ENCODE assay signal across 18 cellular contexts in the genomic region with DNA sequence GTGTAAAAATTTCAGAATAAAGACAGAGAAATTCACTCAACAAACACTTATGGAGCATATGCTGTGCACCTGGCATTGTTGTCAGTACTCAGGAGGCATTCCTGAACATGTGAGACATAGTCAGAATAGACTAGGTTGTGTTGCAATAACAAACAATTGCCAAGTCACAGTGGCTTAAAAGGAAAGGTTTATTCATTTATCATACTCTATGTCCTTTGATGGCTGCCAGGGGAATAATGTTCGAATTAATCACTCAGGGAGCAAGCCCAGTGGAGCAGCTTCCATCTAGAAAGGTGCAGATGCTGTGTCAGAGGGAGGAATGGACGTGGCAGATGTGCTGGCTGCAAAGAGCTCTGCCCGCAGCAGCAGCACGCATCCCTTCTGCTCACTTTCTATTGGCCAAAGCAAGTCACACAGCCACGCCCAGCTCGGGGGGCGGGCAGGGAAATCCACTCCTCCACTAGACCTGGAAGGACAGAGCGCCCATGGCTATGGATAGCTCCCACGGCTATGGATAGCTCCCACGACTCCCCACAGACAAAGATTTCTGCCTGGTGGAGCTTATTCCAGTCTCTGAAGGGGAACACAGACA.
A peak's percentile ranks its signal among the peaks of the same experiment; 100 is the strongest.
DNase-seq lines count a peak whose midpoint lies in the region; ATAC-seq, FAIRE-seq and TF ChIP-seq lines count a peak whose summit lies in the region.
"Had no signal": no experiment of that assay in that cellular context is flagged by ENCODE, and none has a peak within 500 bp of the region (broad histone marks: within the 10 kb centered on the region; RNA-seq: fewer than 3 reads in every experiment).

No MANE protein-coding gene starts in this region.

- TF ChIP-seq POLR2A in GM12891 (IDR thresholded peaks at IDR 0.05; ENCODE audit: low read depth, low read length) (no peak), HepG2 (IDR thresholded peaks at IDR 0.05; ENCODE audit: insufficient read depth in 1 of 2, low read depth in 2 of 2, low read length in 2 of 2) (no peak), esophagus squamous epithelium (IDR thresholded peaks at IDR 0.05) (no peak)

- no TSS peak for BruUV-seq in HepG2 (replicated peaks; lab: Mats Ljungman, UMichigan)

- FAIRE-seq in GM12891 (lab: Jason Lieb, UNC) (peak; percentile 31), bronchial epithelial cell (lab: Jason Lieb, UNC) (peak; percentile 96), HepG2 (lab: Jason Lieb, UNC) (no peak), D721Med (lab: Jason Lieb, UNC) (no peak)
- FAIRE-seq: H1 had no signal

- H3K4me2 ChIP-seq in HepG2 (ENCODE audit: low read depth, low read length), result no peak overlapping the region

- H3K4me1 ChIP-seq in HepG2 (ENCODE audit: insufficient read depth, low read length) (no peaks in the 10 kb centered on the region), esophagus squamous epithelium (no peaks in the 10 kb centered on the region)

- TF ChIP-seq RAD21 in HepG2 (CRISPR knock-in tag; IDR thresholded peaks at IDR 0.05), result no peak

- CTCF ChIA-PET in HepG2 (lab: Yijun Ruan, JAX; ENCODE audit: low intra/inter-chr PET ratio, low total read pairs), result no interaction called here

- intact Hi-C loops in HepG2 (cut with micrococcal nuclease; ENCODE audit: unreplicated experiment) (loop anchor here (10.0 kb wide), 1 partner anchor 57 kb away; no protein-coding TSS in a partner anchor), esophagus squamous epithelium (cut with DNase I) (no loop called here)

- ATAC-seq in HepG2 (no peak), HG03439 (IDR thresholded peaks at IDR 0.05; ENCODE audit: unreplicated experiment) (no peak)
- ATAC-seq: Panc1 had no signal

- H3K27ac ChIP-seq in HepG2 (ENCODE audit: extremely low read length, insufficient read depth, low read length), result no peak overlapping the region
- no peak overlapping the region for H3K27ac ChIP-seq in esophagus squamous epithelium

- H3K9ac ChIP-seq in HepG2 (ENCODE audit: insufficient read depth, low read depth, low read length), result no peak overlapping the region

- H3K79me2 ChIP-seq in HepG2 (ENCODE audit: insufficient read depth, low read length), result no peaks in the 10 kb centered on the region

- no peaks in the 10 kb centered on the region for H3K36me3 ChIP-seq in bronchial epithelial cell (ENCODE audit: control insufficient read depth, insufficient read depth, low read length)
- no peaks in the 10 kb centered on the region for H3K36me3 ChIP-seq in HepG2 (replicated peaks in 1 of 2; ENCODE audit: control insufficient read depth in 1 of 2, insufficient read depth in 2 of 2, low read length in 2 of 2)
- H3K36me3 ChIP-seq in esophagus squamous epithelium, result no peaks in the 10 kb centered on the region

- WGBS in HepG2 (ENCODE audit: low lambda C conversion rate), result 87% methylated on average over 10 of the region's 10 CpGs
- 10 to 97% methylated on average over 2 to 3 of the region's 10 CpGs for WGBS in esophagus squamous epithelium, 2 donors

- DNase-seq in GM12891 (ENCODE audit: insufficient read length, low spot score) (no peak), NCI-H524 (lab: John Stamatoyannopoulos, UW) (peak; percentile 1 to 70), bronchial epithelial cell (ENCODE audit: low read depth) (peak; percentile 68), HepG2 (ENCODE audit: low spot score) (no peak), esophagus squamous epithelium (lab: John Stamatoyannopoulos, UW) (no peak), D721Med (ENCODE audit: insufficient read length, low spot score) (no peak)
- DNase-seq: AML-193; CD4-positive, alpha-beta T cell; DMS79 treated with DMSO at 0.1 percent for 48 hours; GDM1; NCI-H1436 treated with DMSO at 0.1 percent for 48 hours; NCI-H2081; NCI-H226; NCI-H69; SHP77 had no signal

- H3K9me3 ChIP-seq in HepG2 (ENCODE audit: low read length) (no peaks in the 10 kb centered on the region), esophagus squamous epithelium (no peaks in the 10 kb centered on the region)

- H4K20me1 ChIP-seq in HepG2 (ENCODE audit: insufficient read depth, low read length), result no peaks in the 10 kb centered on the region

- in situ Hi-C loops in HepG2 (cut with HindIII; ENCODE audit: extremely low pct_ligation_motif_present, low pct_unique_long_range_greater_than_20kb), result no loop called here

- no peak overlapping the region for H2AFZ ChIP-seq in HepG2 (ENCODE audit: low read length)

- TF ChIP-seq EP300 in HepG2 (IDR thresholded peaks at IDR 0.05; ENCODE audit: low read depth in 2 of 2, low read length in 2 of 2) (no peak), HepG2 (CRISPR knock-in tag; IDR thresholded peaks at IDR 0.05; ENCODE audit: borderline replicate concordance) (no peak)

- POLR2A ChIA-PET in HepG2 (lab: Yijun Ruan, JAX), result no interaction called here

- H3K4me3 ChIP-seq in bronchial epithelial cell (ENCODE audit: low read depth, low read length), result no peak overlapping the region
- no peak overlapping the region for H3K4me3 ChIP-seq in HepG2 (replicated peaks in 1 of 3; ENCODE audit: insufficient read depth in 1 of 3, low read depth in 2 of 3, low read length in 3 of 3)
- H3K4me3 ChIP-seq in esophagus squamous epithelium, result no peak overlapping the region

- no peak for TF ChIP-seq CTCF in bronchial epithelial cell (IDR thresholded peaks at IDR 0.05; ENCODE audit: insufficient read depth, low read length, severe bottlenecking)
- TF ChIP-seq CTCF in HepG2 (CRISPR knock-in tag; IDR thresholded peaks at IDR 0.05), result no peak
- no peak for TF ChIP-seq CTCF in esophagus squamous epithelium (IDR thresholded peaks at IDR 0.05)
- no peak for TF ChIP-seq CTCF in D721Med (IDR thresholded peaks at IDR 0.05; ENCODE audit: insufficient read depth, missing control alignments)

- no peaks in the 10 kb centered on the region for H3K27me3 ChIP-seq in bronchial epithelial cell (ENCODE audit: control insufficient read depth, insufficient read depth, low read length)
- no peaks in the 10 kb centered on the region for H3K27me3 ChIP-seq in HepG2 (ENCODE audit: control insufficient read depth in 1 of 2, insufficient read depth in 2 of 2, low read length in 2 of 2)
- no peaks in the 10 kb centered on the region for H3K27me3 ChIP-seq in esophagus squamous epithelium

TF ChIP-seq in GM12891, 5 proteins besides CTCF, POLR2A, EP300 and RAD21:
- TF ChIP-seq PAX5 (IDR thresholded peaks at IDR 0.05; ENCODE audit: insufficient read depth, low read length, severe bottlenecking), result no peak
- no peak for TF ChIP-seq POU2F2 (IDR thresholded peaks at IDR 0.05; ENCODE audit: low read depth, low read length)
- TF ChIP-seq POLR2AphosphoS5 (IDR thresholded peaks at IDR 0.05; ENCODE audit: low read depth, low read length), result no peak
- no peak for TF ChIP-seq TAF1 (IDR thresholded peaks at IDR 0.05; ENCODE audit: low read depth, low read length)
- no peak for TF ChIP-seq SPI1 (IDR thresholded peaks at IDR 0.05; ENCODE audit: low read depth, low read length)

TF ChIP-seq in HepG2, 621 proteins besides CTCF, POLR2A, EP300 and RAD21:
- TF ChIP-seq CEBPB (IDR thresholded peaks at IDR 0.05; ENCODE audit: borderline replicate concordance, low read depth, low read length), result 0 out of 2 replicates have a peak, but pooled peaks have one; percentile 6
- TF ChIP-seq NKX3-1 (CRISPR knock-in tag; IDR thresholded peaks at IDR 0.05), result no peak
- TF ChIP-seq, protein P1, sequence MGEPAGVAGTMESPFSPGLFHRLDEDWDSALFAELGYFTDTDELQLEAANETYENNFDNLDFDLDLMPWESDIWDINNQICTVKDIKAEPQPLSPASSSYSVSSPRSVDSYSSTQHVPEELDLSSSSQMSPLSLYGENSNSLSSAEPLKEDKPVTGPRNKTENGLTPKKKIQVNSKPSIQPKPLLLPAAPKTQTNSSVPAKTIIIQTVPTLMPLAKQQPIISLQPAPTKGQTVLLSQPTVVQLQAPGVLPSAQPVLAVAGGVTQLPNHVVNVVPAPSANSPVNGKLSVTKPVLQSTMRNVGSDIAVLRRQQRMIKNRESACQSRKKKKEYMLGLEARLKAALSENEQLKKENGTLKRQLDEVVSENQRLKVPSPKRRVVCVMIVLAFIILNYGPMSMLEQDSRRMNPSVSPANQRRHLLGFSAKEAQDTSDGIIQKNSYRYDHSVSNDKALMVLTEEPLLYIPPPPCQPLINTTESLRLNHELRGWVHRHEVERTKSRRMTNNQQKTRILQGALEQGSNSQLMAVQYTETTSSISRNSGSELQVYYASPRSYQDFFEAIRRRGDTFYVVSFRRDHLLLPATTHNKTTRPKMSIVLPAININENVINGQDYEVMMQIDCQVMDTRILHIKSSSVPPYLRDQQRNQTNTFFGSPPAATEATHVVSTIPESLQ (CRISPR knock-in tag; conservative IDR thresholded peaks at IDR 0.05), result no peak
TF ChIP-seq in HepG2: peak in this region for 1.

Comparison
In these comparisons a context has a peak if more than half of its experiments do, and no peak if none do; other contexts are left out.
1. DNase-seq: peak in NCI-H524 (2 of 2) and bronchial epithelial cell (single experiment); none in GM12891 (single experiment), HepG2 (single experiment), esophagus squamous epithelium (single experiment) and D721Med (single experiment).